ENCODE assay signal across 18 cellular contexts in genomic region chr13:75430618-75431209, GRCh38. TPM values are rescaled to one million over a fixed set of nuclear protein-coding genes. Genes with fewer than 3 reads are reported as not detected.
DNase-seq lines count a peak whose midpoint lies in the region; ATAC-seq and TF ChIP-seq lines count a peak whose summit lies in the region.
"Had no signal": no experiment of that assay in that cellular context is flagged by ENCODE, and none has a peak within 500 bp of the region (broad histone marks: within the 10 kb centered on the region; RNA-seq: fewer than 3 reads in every experiment).

No MANE protein-coding gene starts in this region.

- H3K36me3 Mint-ChIP-seq in glutamatergic neuron (ENCODE audit: unreplicated experiment) (no peaks in the 10 kb centered on the region), nephron (ENCODE audit: low read depth) (no peaks in the 10 kb centered on the region)
- H3K36me3 Mint-ChIP-seq in activated T-helper 17 cell treated with anti-CD3 and anti-CD28 coated beads, Interleukin-2, amount 50 U/mL, for 72 hours (ENCODE audit: low read depth) = no peaks in the 10 kb centered on the region
- H3K36me3 Mint-ChIP-seq: CD8-positive, alpha-beta T cell had no signal

- peaks cover 8% of the 10 kb centered on the region for H3K4me1 Mint-ChIP-seq in glutamatergic neuron (ENCODE audit: low read depth, unreplicated experiment)
- peaks cover 28% of the 10 kb centered on the region for H3K4me1 Mint-ChIP-seq in nephron
- no peaks in the 10 kb centered on the region for H3K4me1 Mint-ChIP-seq in activated T-helper 17 cell treated with anti-CD3 and anti-CD28 coated beads, Interleukin-2, amount 50 U/mL, for 72 hours

- H3K14ac ChIP-seq in IMR-90 (replicated peaks; ENCODE audit: low read depth, low read length) = 0 out of 2 replicates have a peak overlapping the region, but pooled peaks have one; percentile 52

- TF ChIP-seq CTCF in IMR-90 (conservative IDR thresholded peaks at IDR 0.05; ENCODE audit: low read depth, low read length) (no peak), glutamatergic neuron (IDR thresholded peaks at IDR 0.05; ENCODE audit: partially characterized antibody, unreplicated experiment) (no peak), nephron (IDR thresholded peaks at IDR 0.05; ENCODE audit: unreplicated experiment in 3 of 3) (no peak)

- dilution Hi-C loops in IMR-90 (cut with HindIII; ENCODE audit: low sequenced_read_pairs, unreplicated experiment) = no loop called here

- H3K27ac Mint-ChIP-seq in glutamatergic neuron (ENCODE audit: unreplicated experiment) (peak overlapping the region; percentile 10), nephron (peak overlapping the region in 2 of 3 experiments; percentile 20 to 45)
- H3K27ac Mint-ChIP-seq in activated T-helper 17 cell treated with anti-CD3 and anti-CD28 coated beads, Interleukin-2, amount 50 U/mL, for 72 hours = no peak overlapping the region
- H3K27ac Mint-ChIP-seq: CD8-positive, alpha-beta T cell; GM23338 had no signal

- H3K9ac ChIP-seq in IMR-90 (ENCODE audit: low read depth, low read length) = no peak overlapping the region

- H3K4me2 ChIP-seq in IMR-90 (ENCODE audit: low read depth, low read length) = no peak overlapping the region
- H3K4me2 ChIP-seq: GM23338 had no signal

- BruUV-seq in IMR-90 (replicated peaks; lab: Mats Ljungman, UMichigan) = no TSS peak

- H3K18ac ChIP-seq in IMR-90 (ENCODE audit: low read depth, low read length) = no peak overlapping the region

- no peak overlapping the region for H2BK120ac ChIP-seq in IMR-90 (ENCODE audit: low read depth, low read length)

- H3K4me3 Mint-ChIP-seq in glutamatergic neuron (ENCODE audit: unreplicated experiment) (peak overlapping the region; percentile 3), nephron (no peak overlapping the region)
- H3K4me3 Mint-ChIP-seq in activated T-helper 17 cell treated with anti-CD3 and anti-CD28 coated beads, Interleukin-2, amount 50 U/mL, for 72 hours = no peak overlapping the region
- H3K4me3 Mint-ChIP-seq: CD8-positive, alpha-beta T cell; GM23338 had no signal

- WGBS in IMR-90 (ENCODE audit: extremely low coverage in 2 of 2, insufficient read length in 1 of 2), 2 experiments = 100% methylated on average over 1 of the region's 4 CpGs; no CpG with 5 or more reads in 1 of the 2 experiments

- peaks cover 1% of the 10 kb centered on the region for H3K9me3 Mint-ChIP-seq in glutamatergic neuron (ENCODE audit: unreplicated experiment)
- peaks cover 2% of the 10 kb centered on the region for H3K9me3 Mint-ChIP-seq in nephron
- H3K9me3 Mint-ChIP-seq in activated T-helper 17 cell treated with anti-CD3 and anti-CD28 coated beads, Interleukin-2, amount 50 U/mL, for 72 hours = no peaks in the 10 kb centered on the region
- H3K9me3 Mint-ChIP-seq: CD8-positive, alpha-beta T cell; GM23338 had no signal

- no peak overlapping the region for H2AK9ac ChIP-seq in IMR-90 (replicated peaks; ENCODE audit: low read depth, low read length, poor library complexity)

- peak; percentile 70 for DNase-seq in NCI-H2171 treated with DMSO at 0.1 percent for 48 hours (lab: John Stamatoyannopoulos, UW)
- no peak for DNase-seq in NCI-H2171 (lab: John Stamatoyannopoulos, UW)
- DNase-seq in IMR-90 = no peak
- no peak for DNase-seq in glutamatergic neuron
- no peak for DNase-seq in mucosa of gallbladder (ENCODE audit: low spot score)
- DNase-seq: CD8-positive, alpha-beta T cell; DMS153; MG63; NCI-H1105 treated with DMSO at 0.1 percent for 48 hours; NCI-H2029 treated with DMSO at 0.1 percent for 48 hours; NCI-H345; SHP77 had no signal

- H3K9me1 ChIP-seq in IMR-90 (ENCODE audit: insufficient read depth, low read length) = peaks cover 3% of the 10 kb centered on the region; the same call in 1 of the 2 replicates

- H4K8ac ChIP-seq in IMR-90 (ENCODE audit: low read depth in 2 of 2, low read length in 2 of 2) = no peak overlapping the region

- no peak overlapping the region for H3K56ac ChIP-seq in IMR-90 (ENCODE audit: extremely low read depth, insufficient read depth, low read length)

- no peaks in the 10 kb centered on the region for H3K36me3 ChIP-seq in IMR-90 (ENCODE audit: control insufficient read depth, insufficient read depth, low read length)
- H3K36me3 ChIP-seq: MG63 had no signal

- no peak overlapping the region for H2BK5ac ChIP-seq in IMR-90 (ENCODE audit: low read depth, low read length, poor library complexity, severe bottlenecking)

- H3K4me3 ChIP-seq in IMR-90 (ENCODE audit: insufficient read depth, low read depth, low read length) = no peak overlapping the region
- H3K4me3 ChIP-seq: GM23338, MG63 had no signal

- no peak overlapping the region for H2BK20ac ChIP-seq in IMR-90 (ENCODE audit: low read depth, low read length)

- no peak overlapping the region for H2BK15ac ChIP-seq in IMR-90 (ENCODE audit: low read depth, low read length)

- H2AK5ac ChIP-seq in IMR-90 (ENCODE audit: low read depth, low read length) = no peak overlapping the region

- ATAC-seq in IMR-90 (ENCODE audit: low read depth) (no peak), HG02763 (IDR thresholded peaks at IDR 0.05; ENCODE audit: unreplicated experiment) (no peak)
- no peak for ATAC-seq in activated T-helper 17 cell treated with anti-CD3 and anti-CD28 coated beads, Interleukin-2, amount 50 U/mL, for 72 hours (replicated peaks)
- ATAC-seq: CD8-positive, alpha-beta T cell; GM23338; Panc1 had no signal

- 0 out of 2 replicates have a peak, but pooled peaks cover 2% of the 10 kb centered on the region for H4K20me1 ChIP-seq in IMR-90 (ENCODE audit: insufficient read depth, low read length)

- no peaks in the 10 kb centered on the region for H3K9me3 ChIP-seq in IMR-90 (ENCODE audit: control insufficient read depth, insufficient read depth, low read length)
- H3K9me3 ChIP-seq: MG63 had no signal

- H3K27me3 ChIP-seq in IMR-90 (ENCODE audit: control insufficient read depth, insufficient read depth, low read length) = no peaks in the 10 kb centered on the region
- H3K27me3 ChIP-seq: MG63 had no signal

- TF ChIP-seq POLR2A in IMR-90 (IDR thresholded peaks at IDR 0.05; ENCODE audit: low read depth, low read length) = no peak

- CTCF ChIA-PET in IMR-90 (lab: Yijun Ruan, JAX) = no interaction called here

- POLR2A ChIA-PET in IMR-90 (lab: Charles Lee; ENCODE audit: unreplicated experiment) = no interaction called here

- no peak overlapping the region for H4K5ac ChIP-seq in IMR-90 (ENCODE audit: low read depth, low read length)

- no peak overlapping the region for H3K4ac ChIP-seq in IMR-90 (ENCODE audit: low read depth, low read length)

- H3K27ac ChIP-seq in IMR-90 (ENCODE audit: insufficient read depth, low read length) = no peak overlapping the region
- H3K27ac ChIP-seq: 22Rv1 had no signal

- H3K79me1 ChIP-seq in IMR-90 (ENCODE audit: low read depth in 1 of 2, low read length in 2 of 2) = peaks cover 3 to 17% of the 10 kb centered on the region in 2 experiments; a peak in 3 of 4 replicates

- H3K27me3 Mint-ChIP-seq in glutamatergic neuron (ENCODE audit: unreplicated experiment) (no peaks in the 10 kb centered on the region), nephron (ENCODE audit: low read depth) (no peaks in the 10 kb centered on the region)
- H3K27me3 Mint-ChIP-seq in activated T-helper 17 cell treated with anti-CD3 and anti-CD28 coated beads, Interleukin-2, amount 50 U/mL, for 72 hours = peaks cover 29% of the 10 kb centered on the region

- no peak overlapping the region for H4K91ac ChIP-seq in IMR-90 (ENCODE audit: insufficient read depth, low read depth, low read length)

- no peak for TF ChIP-seq RAD21 in IMR-90 (IDR thresholded peaks at IDR 0.05; ENCODE audit: low read length)

- no peak overlapping the region for H2AFZ ChIP-seq in IMR-90 (replicated peaks; ENCODE audit: low read length, poor library complexity)
- H2AFZ ChIP-seq: GM23338 had no signal

- H3K4me1 ChIP-seq in IMR-90 (ENCODE audit: control insufficient read depth, insufficient read depth, low read length) = peaks cover 2% of the 10 kb centered on the region; the same call in 1 of the 2 replicates

- in situ Hi-C loops in IMR-90 (cut with MboI; ENCODE audit: low sequenced_read_pairs) = no loop called here

- intact Hi-C loops in IMR-90 (cut with micrococcal nuclease) = no loop called here

- H3K23ac ChIP-seq in IMR-90 (ENCODE audit: low read depth, low read length) = no peak overlapping the region; the same call in 1 of the 2 replicates

TF ChIP-seq in IMR-90, 13 proteins besides CTCF, POLR2A, EP300 and RAD21:
- no peak for TF ChIP-seq MXI1 (IDR thresholded peaks at IDR 0.05; ENCODE audit: borderline replicate concordance, low read depth, low read length)
- no peak for TF ChIP-seq NFE2L2 (IDR thresholded peaks at IDR 0.05; ENCODE audit: low read depth, low read length)
- TF ChIP-seq SMC3 (IDR thresholded peaks at IDR 0.05; ENCODE audit: low read depth, low read length) = no peak
- no peak for TF ChIP-seq FOS (IDR thresholded peaks at IDR 0.05; ENCODE audit: low read depth, low read length)

RNA-seq across cellular contexts. Expression of gene TBC1D4, which starts 51.3 kb away (rescaled TPM):
- total RNA-seq in IMR-90 (2012; rRNA removed) (11.4 and 22.8 TPM in 2 replicates), glutamatergic neuron (ENCODE audit: unreplicated experiment) (4.8 TPM), mucosa of gallbladder (36.6 TPM)
- 7.5 and 8.8 TPM in 2 replicates for polyA plus RNA-seq in IMR-90 (2012; rRNA removed)
- polyA plus RNA-seq in IMR-90 (2012; cell fraction: cytosol; rRNA removed) = 2.2 and 4.6 TPM in 2 replicates
- polyA plus RNA-seq in IMR-90 (2012; cell fraction: nucleus; rRNA removed; ENCODE audit: low replicate concordance) = 4.2 and 10.0 TPM in 2 replicates
- total RNA-seq in activated T-helper 17 cell treated with anti-CD3 and anti-CD28 coated beads, Interleukin-2, amount 50 U/mL, for 72 hours = 10 to 100 TPM; 14.7 to 23.7 TPM
